ENCODE assay signal across 1 cellular context in genomic region chr6:136739501-136739900, GRCh38.
TF ChIP-seq lines count a peak whose summit lies in the region.

No MANE protein-coding gene starts in this region.

TF ChIP-seq in K562, 482 proteins besides CTCF, POLR2A, EP300 and RAD21 (continued from another document):
- TF ChIP-seq RB1 (IDR thresholded peaks at IDR 0.05; ENCODE audit: low read depth) (no peak), SMARCA4 (IDR thresholded peaks at IDR 0.05) (no peak), RFX7 (CRISPR knock-in tag; IDR thresholded peaks at IDR 0.05) (no peak), NR2F6 (CRISPR knock-in tag; IDR thresholded peaks at IDR 0.05) (no peak), DDX20 (tag; IDR thresholded peaks at IDR 0.05; ENCODE audit: low read depth) (no peak), NCOA2 (IDR thresholded peaks at IDR 0.05; ENCODE audit: partially characterized antibody in 2 of 2) (no peak), ZNF592 (IDR thresholded peaks at IDR 0.05) (no peak), TFAP4 (CRISPR knock-in tag; IDR thresholded peaks at IDR 0.05; ENCODE audit: borderline replicate concordance) (0 out of 2 replicates have a peak, but pooled peaks have one; percentile 14), STAT5A (IDR thresholded peaks at IDR 0.05; ENCODE audit: borderline replicate concordance, low read length) (no peak), ZBTB7A (IDR thresholded peaks at IDR 0.05; ENCODE audit: borderline replicate concordance, control insufficient read depth, low read depth, low read length) (0 out of 2 replicates have a peak, but pooled peaks have one; percentile 33), ZNF146 (CRISPR knock-in tag; IDR thresholded peaks at IDR 0.05; ENCODE audit: unreplicated experiment) (no peak), CCNT2 (IDR thresholded peaks at IDR 0.05; ENCODE audit: borderline replicate concordance, extremely low read depth, insufficient read length, low read depth, low read length) (no peak), ZFP30 (CRISPR knock-in tag; IDR thresholded peaks at IDR 0.05; ENCODE audit: borderline replicate concordance) (no peak), PHB2 (IDR thresholded peaks at IDR 0.05; ENCODE audit: low read depth) (no peak)
- TF ChIP-seq, protein P1, sequence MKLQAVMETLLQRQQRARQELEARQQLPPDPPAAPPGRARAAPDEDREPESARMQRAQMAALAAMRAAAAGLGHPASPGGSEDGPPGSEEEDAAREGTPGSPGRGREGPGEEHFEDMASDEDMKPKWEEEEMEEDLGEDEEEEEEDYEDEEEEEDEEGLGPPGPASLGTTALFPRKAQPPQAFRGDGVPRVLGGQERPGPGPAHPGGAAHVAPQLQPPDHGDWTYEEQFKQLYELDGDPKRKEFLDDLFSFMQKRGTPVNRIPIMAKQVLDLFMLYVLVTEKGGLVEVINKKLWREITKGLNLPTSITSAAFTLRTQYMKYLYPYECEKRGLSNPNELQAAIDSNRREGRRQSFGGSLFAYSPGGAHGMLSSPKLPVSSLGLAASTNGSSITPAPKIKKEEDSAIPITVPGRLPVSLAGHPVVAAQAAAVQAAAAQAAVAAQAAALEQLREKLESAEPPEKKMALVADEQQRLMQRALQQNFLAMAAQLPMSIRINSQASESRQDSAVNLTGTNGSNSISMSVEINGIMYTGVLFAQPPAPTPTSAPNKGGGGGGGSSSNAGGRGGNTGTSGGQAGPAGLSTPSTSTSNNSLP (IDR thresholded peaks at IDR 0.05; ENCODE audit: borderline replicate concordance, low read depth, low read length): no peak
